ENCODE assay signal across 12 cellular contexts in the genomic region with DNA sequence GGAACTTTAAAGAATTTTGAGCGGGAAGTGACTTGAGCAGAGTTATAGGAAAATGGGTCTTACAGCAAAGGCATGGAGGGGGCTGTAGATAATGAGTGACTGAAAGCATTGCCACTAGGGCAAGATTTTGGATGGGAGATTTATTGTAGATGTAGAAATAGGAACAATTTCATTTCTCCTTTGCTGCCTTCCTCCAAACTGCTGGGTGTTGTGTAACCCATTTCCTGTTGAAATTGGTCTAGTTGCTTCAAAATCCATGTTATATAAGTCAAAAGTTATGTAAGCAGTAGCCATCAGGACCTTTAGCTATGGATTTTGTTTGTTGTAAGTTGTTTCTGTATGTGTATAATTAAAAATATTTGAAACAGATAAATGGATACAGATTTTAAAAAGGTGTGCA. TPM values are rescaled to one million over a fixed set of nuclear protein-coding genes. Genes with fewer than 3 reads are reported as not detected.
A peak's percentile ranks its signal among the peaks of the same experiment; 100 is the strongest.
DNase-seq lines count a peak whose midpoint lies in the region; ATAC-seq and TF ChIP-seq lines count a peak whose summit lies in the region.
"Had no signal": no experiment of that assay in that cellular context is flagged by ENCODE, and none has a peak within 500 bp of the region (broad histone marks: within the 10 kb centered on the region; RNA-seq: fewer than 3 reads in every experiment).

No MANE protein-coding gene starts in this region.

- H3K4me1 Mint-ChIP-seq in activated CD4-positive, alpha-beta T cell treated with anti-CD3 and anti-CD28 coated beads, Interleukin-2, amount 10 ng/mL, durations not matched to agents 24 days and 14 days, result peaks cover 64% of the 10 kb centered on the region
- H3K4me1 Mint-ChIP-seq in nephron progenitor cell, result peaks cover 12% of the 10 kb centered on the region

- peak overlapping the region; percentile 10 for H3K27ac Mint-ChIP-seq in activated CD4-positive, alpha-beta T cell treated with anti-CD3 and anti-CD28 coated beads, Interleukin-2, amount 10 ng/mL, durations not matched to agents 24 days and 14 days
- no peak overlapping the region for H3K27ac Mint-ChIP-seq in nephron progenitor cell

- peaks cover 0 to 13% (median 8%) of the 10 kb centered on the region in 4 donors for H3K36me3 ChIP-seq in esophagus muscularis mucosa

- intact Hi-C loops in activated CD4-positive, alpha-beta T cell treated with anti-CD3 and anti-CD28 coated beads, Interleukin-2, amount 10 ng/mL, durations not matched to agents 24 days and 14 days (cut with micrococcal nuclease), result no loop called here
- intact Hi-C loops in dorsolateral prefrontal cortex (cut with DNase I) (no loop called here), esophagus muscularis mucosa (cut with DNase I) (no loop called here)

- TF ChIP-seq CTCF in dorsolateral prefrontal cortex (IDR thresholded peaks at IDR 0.05 in 54 of 56, conservative IDR thresholded peaks at IDR 0.05 in 2 of 56; ENCODE audit: low read depth in 1 of 56, partially characterized antibody in 56 of 56) (no peak), nephron progenitor cell (IDR thresholded peaks at IDR 0.05) (no peak), esophagus muscularis mucosa (IDR thresholded peaks at IDR 0.05) (no peak)

- no peaks in the 10 kb centered on the region for H3K27me3 Mint-ChIP-seq in activated CD4-positive, alpha-beta T cell treated with anti-CD3 and anti-CD28 coated beads, Interleukin-2, amount 10 ng/mL, durations not matched to agents 24 days and 14 days
- H3K27me3 Mint-ChIP-seq in nephron progenitor cell (ENCODE audit: low read depth, poor library complexity), result no peaks in the 10 kb centered on the region

- WGBS in esophagus muscularis mucosa, result 85% methylated on average over 1 of the region's 1 CpG

- DNase-seq in activated CD4-positive, alpha-beta T cell treated with anti-CD3 and anti-CD28 coated beads, Interleukin-2, amount 10 ng/mL, durations not matched to agents 24 days and 14 days, result no peak
- DNase-seq in activated CD4-positive, alpha-beta T cell treated with anti-CD3 and anti-CD28 coated beads, Interleukin-2, amount 50 U/mL, for 1 hour, result no peak
- DNase-seq in NOMO-1 treated with dmso at 0.1 percent for 144 hours (lab: John Stamatoyannopoulos, UW; ENCODE audit: unreplicated experiment) (peak; percentile 76), dorsolateral prefrontal cortex (no peak), pons (ENCODE audit: low spot score) (peak; percentile 52), nephron progenitor cell (no peak), esophagus muscularis mucosa (ENCODE audit: extremely low spot score) (no peak)
- DNase-seq: effector CD4-positive, alpha-beta T cell; NCI-H2171 treated with DMSO at 0.1 percent for 48 hours; tibial artery had no signal

- no peaks in the 10 kb centered on the region for H3K27me3 ChIP-seq in dorsolateral prefrontal cortex
- no peaks in the 10 kb centered on the region for H3K27me3 ChIP-seq in esophagus muscularis mucosa
- H3K27me3 ChIP-seq: tibial artery had no signal

- H3K4me3 Mint-ChIP-seq in activated CD4-positive, alpha-beta T cell treated with anti-CD3 and anti-CD28 coated beads, Interleukin-2, amount 10 ng/mL, durations not matched to agents 24 days and 14 days, result peak overlapping the region; percentile 2
- H3K4me3 Mint-ChIP-seq in nephron progenitor cell, result no peak overlapping the region
- H3K4me3 Mint-ChIP-seq: neural crest cell had no signal

- TF ChIP-seq EP300 in esophagus muscularis mucosa (IDR thresholded peaks at IDR 0.05), result no peak

- no peak for ATAC-seq in HG03565 (IDR thresholded peaks at IDR 0.05; ENCODE audit: unreplicated experiment)

- peaks cover 48 to 82% (median 69%) of the 10 kb centered on the region in 4 donors for H3K4me1 ChIP-seq in esophagus muscularis mucosa

- no peak for TF ChIP-seq POLR2A in esophagus muscularis mucosa (IDR thresholded peaks at IDR 0.05; ENCODE audit: low read depth)

- peaks cover 43% of the 10 kb centered on the region for H3K36me3 Mint-ChIP-seq in activated CD4-positive, alpha-beta T cell treated with anti-CD3 and anti-CD28 coated beads, Interleukin-2, amount 10 ng/mL, durations not matched to agents 24 days and 14 days (ENCODE audit: low read depth)
- H3K36me3 Mint-ChIP-seq in nephron progenitor cell (ENCODE audit: low read depth), result peaks cover 56% of the 10 kb centered on the region

- H3K9me3 Mint-ChIP-seq in activated CD4-positive, alpha-beta T cell treated with anti-CD3 and anti-CD28 coated beads, Interleukin-2, amount 10 ng/mL, durations not matched to agents 24 days and 14 days, result no peaks in the 10 kb centered on the region
- H3K9me3 Mint-ChIP-seq in nephron progenitor cell, result no peaks in the 10 kb centered on the region
- H3K9me3 Mint-ChIP-seq: neural crest cell had no signal

- H3K27ac ChIP-seq in dorsolateral prefrontal cortex (peak overlapping the region in 41 of 59 donors; percentile 2 to 73 (median 33)), esophagus muscularis mucosa (replicated peaks in 1 of 4) (peak overlapping the region in 1 of 4 donors; percentile 7)

- peak overlapping the region in 1 of 59 donors; percentile 19 for H3K4me3 ChIP-seq in dorsolateral prefrontal cortex
- H3K4me3 ChIP-seq in esophagus muscularis mucosa, result no peak overlapping the region
- H3K4me3 ChIP-seq: tibial artery had no signal

- H3K9me3 ChIP-seq in esophagus muscularis mucosa, result no peaks in the 10 kb centered on the region
- H3K9me3 ChIP-seq: tibial artery had no signal

RNA-seq across cellular contexts. Expression of a gene that starts 11.1 kb away (rescaled TPM):
- 241 and 243 TPM in 2 replicates for total RNA-seq in activated CD4-positive, alpha-beta T cell treated with anti-CD3 and anti-CD28 coated beads, Interleukin-2, amount 10 ng/mL, durations not matched to agents 24 days and 14 days
- total RNA-seq in dorsolateral prefrontal cortex (100 to 1,000 TPM; 122 to 473 (median 343) TPM), esophagus muscularis mucosa (100 to 1,000 TPM; 121 to 140 (median 130) TPM)

RNA-seq across cellular contexts. Expression of a gene that starts 13.3 kb away (rescaled TPM):
- total RNA-seq in activated CD4-positive, alpha-beta T cell treated with anti-CD3 and anti-CD28 coated beads, Interleukin-2, amount 10 ng/mL, durations not matched to agents 24 days and 14 days, result 96.9 and 103 TPM in 2 replicates
- total RNA-seq in dorsolateral prefrontal cortex, result 10 to 100 TPM in 102 of 120 experiments, 1 to 10 TPM in 18; 5.6 to 24.7 (median 14.3) TPM
- 1 to 10 TPM; 2.0 to 5.9 (median 2.9) TPM for total RNA-seq in esophagus muscularis mucosa

Comparison
In these comparisons a context has a peak if more than half of its experiments do, and no peak if none do; other contexts are left out.
1. DNase-seq: peak in NOMO-1 treated with dmso at 0.1 percent for 144 hours (single experiment) and pons (single experiment); none in activated CD4-positive, alpha-beta T cell treated with anti-CD3 and anti-CD28 coated beads, Interleukin-2, amount 10 ng/mL, durations not matched to agents 24 days and 14 days (single experiment), activated CD4-positive, alpha-beta T cell treated with anti-CD3 and anti-CD28 coated beads, Interleukin-2, amount 50 U/mL, for 1 hour (single experiment), dorsolateral prefrontal cortex (0 of 10), nephron progenitor cell (single experiment) and esophagus muscularis mucosa (single experiment).